2 cellular contexts compared by ENCODE assay signal in the genomic region with DNA sequence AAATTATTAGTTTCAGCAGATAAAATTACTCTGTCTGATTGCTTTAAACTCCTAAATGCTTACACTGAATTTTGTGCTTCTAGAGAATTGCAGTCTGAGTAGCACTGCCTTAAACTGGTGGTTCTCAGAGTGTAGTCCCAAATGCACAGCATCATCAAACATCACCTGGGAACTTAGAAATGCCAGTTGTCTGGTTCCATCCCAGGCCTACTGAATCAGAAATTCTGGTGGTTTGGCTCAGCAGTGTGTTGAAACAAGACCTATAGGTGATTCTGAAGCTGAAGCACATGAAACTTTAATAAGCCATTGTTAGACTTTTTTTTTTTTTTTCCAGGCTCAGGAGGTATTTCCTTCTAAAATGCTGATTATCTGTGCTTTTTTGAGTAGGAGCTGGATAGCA.
TF ChIP-seq lines count a peak whose summit lies in the region.

No MANE protein-coding gene starts in this region.

TF ChIP-seq in HEK293T, 16 proteins besides CTCF, POLR2A, EP300 and RAD21 (continued from another document):
- TF ChIP-seq, protein P1, sequence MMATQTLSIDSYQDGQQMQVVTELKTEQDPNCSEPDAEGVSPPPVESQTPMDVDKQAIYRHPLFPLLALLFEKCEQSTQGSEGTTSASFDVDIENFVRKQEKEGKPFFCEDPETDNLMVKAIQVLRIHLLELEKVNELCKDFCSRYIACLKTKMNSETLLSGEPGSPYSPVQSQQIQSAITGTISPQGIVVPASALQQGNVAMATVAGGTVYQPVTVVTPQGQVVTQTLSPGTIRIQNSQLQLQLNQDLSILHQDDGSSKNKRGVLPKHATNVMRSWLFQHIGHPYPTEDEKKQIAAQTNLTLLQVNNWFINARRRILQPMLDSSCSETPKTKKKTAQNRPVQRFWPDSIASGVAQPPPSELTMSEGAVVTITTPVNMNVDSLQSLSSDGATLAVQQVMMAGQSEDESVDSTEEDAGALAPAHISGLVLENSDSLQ (IDR thresholded peaks at IDR 0.05), result no peak
- TF ChIP-seq FOXM1 (IDR thresholded peaks at IDR 0.05; ENCODE audit: borderline replicate concordance) (no peak), ELF4 (IDR thresholded peaks at IDR 0.05) (no peak), HDGF (IDR thresholded peaks at IDR 0.05; ENCODE audit: borderline replicate concordance) (no peak), NFRKB (IDR thresholded peaks at IDR 0.05) (no peak), SP1 (IDR thresholded peaks at IDR 0.05) (no peak), BHLHE40 (IDR thresholded peaks at IDR 0.05; ENCODE audit: borderline replicate concordance) (no peak), TARDBP (IDR thresholded peaks at IDR 0.05) (no peak), SUZ12 (IDR thresholded peaks at IDR 0.05) (no peak)
TF ChIP-seq in HEK293T: peak in this region for 0.

TF ChIP-seq in SK-N-SH treated with all-trans-retinoic acid at 6 μM for 48 hours, 23 proteins besides CTCF, POLR2A, EP300 and RAD21 (continued from another document):
- TF ChIP-seq, protein P2, sequence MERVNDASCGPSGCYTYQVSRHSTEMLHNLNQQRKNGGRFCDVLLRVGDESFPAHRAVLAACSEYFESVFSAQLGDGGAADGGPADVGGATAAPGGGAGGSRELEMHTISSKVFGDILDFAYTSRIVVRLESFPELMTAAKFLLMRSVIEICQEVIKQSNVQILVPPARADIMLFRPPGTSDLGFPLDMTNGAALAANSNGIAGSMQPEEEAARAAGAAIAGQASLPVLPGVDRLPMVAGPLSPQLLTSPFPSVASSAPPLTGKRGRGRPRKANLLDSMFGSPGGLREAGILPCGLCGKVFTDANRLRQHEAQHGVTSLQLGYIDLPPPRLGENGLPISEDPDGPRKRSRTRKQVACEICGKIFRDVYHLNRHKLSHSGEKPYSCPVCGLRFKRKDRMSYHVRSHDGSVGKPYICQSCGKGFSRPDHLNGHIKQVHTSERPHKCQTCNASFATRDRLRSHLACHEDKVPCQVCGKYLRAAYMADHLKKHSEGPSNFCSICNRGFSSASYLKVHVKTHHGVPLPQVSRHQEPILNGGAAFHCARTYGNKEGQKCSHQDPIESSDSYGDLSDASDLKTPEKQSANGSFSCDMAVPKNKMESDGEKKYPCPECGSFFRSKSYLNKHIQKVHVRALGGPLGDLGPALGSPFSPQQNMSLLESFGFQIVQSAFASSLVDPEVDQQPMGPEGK (CRISPR knock-in tag; IDR thresholded peaks at IDR 0.05; ENCODE audit: borderline replicate concordance), result no peak
- no peak for TF ChIP-seq PPARA (CRISPR knock-in tag; IDR thresholded peaks at IDR 0.05; ENCODE audit: borderline replicate concordance)
- no peak for TF ChIP-seq ESRRG (CRISPR knock-in tag; IDR thresholded peaks at IDR 0.05)
- TF ChIP-seq, protein P3, sequence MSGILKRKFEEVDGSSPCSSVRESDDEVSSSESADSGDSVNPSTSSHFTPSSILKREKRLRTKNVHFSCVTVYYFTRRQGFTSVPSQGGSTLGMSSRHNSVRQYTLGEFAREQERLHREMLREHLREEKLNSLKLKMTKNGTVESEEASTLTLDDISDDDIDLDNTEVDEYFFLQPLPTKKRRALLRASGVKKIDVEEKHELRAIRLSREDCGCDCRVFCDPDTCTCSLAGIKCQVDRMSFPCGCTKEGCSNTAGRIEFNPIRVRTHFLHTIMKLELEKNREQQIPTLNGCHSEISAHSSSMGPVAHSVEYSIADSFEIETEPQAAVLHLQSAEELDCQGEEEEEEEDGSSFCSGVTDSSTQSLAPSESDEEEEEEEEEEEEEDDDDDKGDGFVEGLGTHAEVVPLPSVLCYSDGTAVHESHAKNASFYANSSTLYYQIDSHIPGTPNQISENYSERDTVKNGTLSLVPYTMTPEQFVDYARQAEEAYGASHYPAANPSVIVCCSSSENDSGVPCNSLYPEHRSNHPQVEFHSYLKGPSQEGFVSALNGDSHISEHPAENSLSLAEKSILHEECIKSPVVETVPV (CRISPR knock-in tag; IDR thresholded peaks at IDR 0.05), result no peak
- no peak for TF ChIP-seq ZC3H10 (CRISPR knock-in tag; IDR thresholded peaks at IDR 0.05)
